1 cellular context compared by ENCODE assay signal in genomic region chr10:80463868-80464267, GRCh38.
TF ChIP-seq lines count a peak whose summit lies in the region.

No MANE protein-coding gene starts in this region.

TF ChIP-seq in SK-N-SH treated with all-trans-retinoic acid at 6 μM for 48 hours, 23 proteins besides CTCF, POLR2A, EP300 and RAD21 (continued from another document):
- TF ChIP-seq CSRNP3 (CRISPR knock-in tag; IDR thresholded peaks at IDR 0.05) = no peak
